21 cellular contexts compared by ENCODE assay signal in the genomic region with DNA sequence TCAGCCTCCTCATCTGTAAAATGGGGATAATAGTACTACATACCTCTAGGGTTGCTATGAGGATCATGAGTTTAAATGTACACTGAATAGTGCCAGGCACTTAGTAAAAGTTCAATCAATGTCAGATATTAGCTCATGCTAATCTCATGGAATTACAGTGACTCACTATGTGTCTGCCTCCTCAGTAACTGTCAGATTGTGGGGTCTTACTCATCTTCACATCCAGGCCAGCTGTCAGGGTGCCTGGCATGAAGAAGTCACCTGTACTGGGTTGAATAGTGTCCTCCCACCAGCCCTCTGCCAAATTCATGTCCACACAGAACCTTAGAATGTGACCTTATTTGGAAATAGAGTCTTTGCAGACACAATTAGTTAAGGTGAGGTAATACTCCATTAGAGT. TPM values are rescaled to one million over a fixed set of nuclear protein-coding genes. Genes with fewer than 3 reads are reported as not detected.
A peak's percentile ranks its signal among the peaks of the same experiment; 100 is the strongest.
DNase-seq lines count a peak whose midpoint lies in the region; ATAC-seq and TF ChIP-seq lines count a peak whose summit lies in the region.
"Had no signal": no experiment of that assay in that cellular context is flagged by ENCODE, and none has a peak within 500 bp of the region (broad histone marks: within the 10 kb centered on the region; RNA-seq: fewer than 3 reads in every experiment).

No MANE protein-coding gene starts in this region.

- no peak overlapping the region for H3K23ac ChIP-seq in neuronal stem cell (ENCODE audit: low read depth, low read length, poor library complexity)

- no peak overlapping the region for H2BK12ac ChIP-seq in neuronal stem cell (ENCODE audit: low read length)

- H4K8ac ChIP-seq in neuronal stem cell (ENCODE audit: low read depth, low read length), result no peak overlapping the region

- no peak for TF ChIP-seq CTCF in SK-N-SH (IDR thresholded peaks at IDR 0.05)
- TF ChIP-seq CTCF in epithelial cell of esophagus (IDR thresholded peaks at IDR 0.05; ENCODE audit: insufficient read depth, low read depth, low read length, missing control alignments), result no peak

- H3K4me3 ChIP-seq in SK-N-SH (ENCODE audit: low read depth in 2 of 2, low read length in 1 of 2) (no peak overlapping the region), epithelial cell of esophagus (ENCODE audit: low read length) (no peak overlapping the region), neuronal stem cell (ENCODE audit: low read length in 2 of 2) (no peak overlapping the region)
- H3K4me3 ChIP-seq: body of pancreas, coronary artery, smooth muscle cell, uterus had no signal

- no peaks in the 10 kb centered on the region for H3K9me2 ChIP-seq in SK-N-SH

- no peak overlapping the region for H3K4me2 ChIP-seq in SK-N-SH
- no peak overlapping the region for H3K4me2 ChIP-seq in neuronal stem cell (ENCODE audit: insufficient read depth, low read length, poor library complexity, severe bottlenecking)
- H3K4me2 ChIP-seq: smooth muscle cell had no signal

- H3K14ac ChIP-seq in neuronal stem cell (ENCODE audit: low read length), result no peak overlapping the region

- H2BK120ac ChIP-seq in neuronal stem cell (ENCODE audit: low read depth, low read length), result no peak overlapping the region

- no peak overlapping the region for H4K91ac ChIP-seq in neuronal stem cell (ENCODE audit: low read depth, low read length, poor library complexity)

- H3F3A ChIP-seq in SK-N-SH (replicated peaks; ENCODE audit: insufficient read depth), result no peaks in the 10 kb centered on the region

- H3K4ac ChIP-seq in neuronal stem cell (ENCODE audit: low read length), result no peak overlapping the region

- H2AFZ ChIP-seq in SK-N-SH (ENCODE audit: low read depth), result no peak overlapping the region
- H2AFZ ChIP-seq in neuronal stem cell (ENCODE audit: low read length), result no peak overlapping the region

- POLR2A ChIA-PET in SK-N-SH (lab: Yijun Ruan, JAX), result no interaction called here

- no peaks in the 10 kb centered on the region for H3K9me3 ChIP-seq in SK-N-SH
- H3K9me3 ChIP-seq in neuronal stem cell (replicated peaks in 1 of 2; ENCODE audit: control insufficient read depth in 2 of 2, insufficient read depth in 1 of 2, low read depth in 1 of 2, low read length in 2 of 2), result no peaks in the 10 kb centered on the region
- H3K9me3 ChIP-seq: body of pancreas, uterus had no signal

- peaks cover 11 to 12% of the 10 kb centered on the region in 2 experiments; a peak in 2 of 4 replicates for H3K4me1 ChIP-seq in SK-N-SH (ENCODE audit: control insufficient read depth in 1 of 2, insufficient read depth in 2 of 2, low read depth in 1 of 2, low read length in 1 of 2)
- peaks cover 1 to 7% of the 10 kb centered on the region in 2 donors for H3K4me1 ChIP-seq in neuronal stem cell (ENCODE audit: control insufficient read depth in 2 of 2, insufficient read depth in 1 of 2, low read depth in 1 of 2, low read length in 2 of 2)
- H3K4me1 ChIP-seq: body of pancreas, uterus had no signal

- H3K9ac ChIP-seq in SK-N-SH, result no peak overlapping the region
- H3K9ac ChIP-seq in neuronal stem cell (ENCODE audit: low read depth, low read length, poor library complexity), result no peak overlapping the region

- H3K36me3 ChIP-seq in SK-N-SH (replicated peaks in 1 of 2; ENCODE audit: control insufficient read depth in 1 of 2, insufficient read depth in 2 of 2, low read length in 1 of 2), result no peaks in the 10 kb centered on the region
- no peaks in the 10 kb centered on the region for H3K36me3 ChIP-seq in neuronal stem cell (replicated peaks in 1 of 2; ENCODE audit: control insufficient read depth in 2 of 2, insufficient read depth in 2 of 2, low read length in 2 of 2)
- H3K36me3 ChIP-seq: uterus had no signal

- H3K79me1 ChIP-seq in neuronal stem cell (ENCODE audit: low read depth, low read length), result no peaks in the 10 kb centered on the region

- no peak overlapping the region for H3K18ac ChIP-seq in neuronal stem cell (ENCODE audit: low read length)

- ATAC-seq in SK-N-SH treated with all-trans-retinoic acid at 6 μM for 48 hours, result no peak
- ATAC-seq: body of pancreas; natural killer cell treated with Interleukin-12 subunit alpha and Interleukin-12 subunit beta and Interleukin-15 and Interleukin-18, amount 100 ng/mL, for 72 hours; Right ventricle myocardium inferior had no signal

- TF ChIP-seq EP300 in SK-N-SH (IDR thresholded peaks at IDR 0.05; ENCODE audit: borderline replicate concordance in 1 of 2, low read depth in 1 of 2, low read length in 1 of 2), result no peak

- DNase-seq in SK-N-SH (no peak), LHCN-M2 (ENCODE audit: low read depth) (peak; percentile 67), epithelial cell of esophagus (ENCODE audit: low read depth) (peak; percentile 71), renal cortical epithelial cell (ENCODE audit: low read depth) (peak; percentile 4), RPMI8226 (no peak), neuronal stem cell (ENCODE audit: low spot score) (no peak), DMS53 (lab: John Stamatoyannopoulos, UW) (no peak)
- DNase-seq: activated naive CD4-positive, alpha-beta T cell treated with Interleukin-2 at 50 U/mL for 16 hours; body of pancreas; HCEC 1CT; hypothalamus; NCI-H1694; NK-92 treated with Interleukin-12 subunit alpha and Interleukin-12 subunit beta, amount 100 ng/mL, for 24 hours; stimulated activated CD4-positive, alpha-beta T cell treated with anti-CD3 and anti-CD28 coated beads, Interleukin-4, amount 100 ng/mL, for 24 hours; uterus had no signal

- no peak overlapping the region for H2BK5ac ChIP-seq in neuronal stem cell (ENCODE audit: low read length)

- H2BK15ac ChIP-seq in neuronal stem cell (ENCODE audit: low read length), result no peak overlapping the region

- H4K20me1 ChIP-seq in SK-N-SH (ENCODE audit: insufficient read depth), result no peaks in the 10 kb centered on the region

- no peaks in the 10 kb centered on the region for H3K27me3 ChIP-seq in SK-N-SH (ENCODE audit: insufficient read depth)
- H3K27me3 ChIP-seq in neuronal stem cell (ENCODE audit: control insufficient read depth in 3 of 3, insufficient read depth in 3 of 3, low read depth in 1 of 3, low read length in 3 of 3), result no peaks in the 10 kb centered on the region
- H3K27me3 ChIP-seq: body of pancreas, uterus had no signal

- CTCF ChIA-PET in SK-N-SH (lab: Yijun Ruan, JAX), result interaction anchor here (1.6 kb wide), 1 partner anchor 818 kb away, joined by 4 read pairs; no protein-coding TSS in a partner anchor

- H3K27ac ChIP-seq in SK-N-SH (ENCODE audit: low read depth in 2 of 2, low read length in 1 of 2) (no peak overlapping the region), neuronal stem cell (replicated peaks; ENCODE audit: low read length) (no peak overlapping the region)
- H3K27ac ChIP-seq: body of pancreas, C4-2B, coronary artery, uterus had no signal

- H3K79me2 ChIP-seq in SK-N-SH (ENCODE audit: insufficient read depth), result no peaks in the 10 kb centered on the region

- TF ChIP-seq RAD21 in SK-N-SH (IDR thresholded peaks at IDR 0.05; ENCODE audit: low read length), result no peak

- H2AK5ac ChIP-seq in neuronal stem cell (ENCODE audit: low read depth, low read length), result no peak overlapping the region

TF ChIP-seq in SK-N-SH, 30 proteins besides CTCF, POLR2A, EP300 and RAD21:
- TF ChIP-seq, protein P1, sequence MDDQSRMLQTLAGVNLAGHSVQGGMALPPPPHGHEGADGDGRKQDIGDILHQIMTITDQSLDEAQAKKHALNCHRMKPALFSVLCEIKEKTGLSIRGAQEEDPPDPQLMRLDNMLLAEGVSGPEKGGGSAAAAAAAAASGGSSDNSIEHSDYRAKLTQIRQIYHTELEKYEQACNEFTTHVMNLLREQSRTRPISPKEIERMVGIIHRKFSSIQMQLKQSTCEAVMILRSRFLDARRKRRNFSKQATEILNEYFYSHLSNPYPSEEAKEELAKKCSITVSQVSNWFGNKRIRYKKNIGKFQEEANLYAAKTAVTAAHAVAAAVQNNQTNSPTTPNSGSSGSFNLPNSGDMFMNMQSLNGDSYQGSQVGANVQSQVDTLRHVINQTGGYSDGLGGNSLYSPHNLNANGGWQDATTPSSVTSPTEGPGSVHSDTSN (IDR thresholded peaks at IDR 0.05), result 0 out of 2 replicates have a peak, but pooled peaks have one; percentile 27
- TF ChIP-seq RFX5 (IDR thresholded peaks at IDR 0.05; ENCODE audit: low read length), result no peak

TF ChIP-seq in SK-N-SH treated with all-trans-retinoic acid at 6 μM for 48 hours, 23 proteins besides CTCF, POLR2A, EP300 and RAD21:
- TF ChIP-seq BACH2 (CRISPR knock-in tag; IDR thresholded peaks at IDR 0.05; ENCODE audit: borderline replicate concordance) (no peak), ZNF565 (CRISPR knock-in tag; conservative IDR thresholded peaks at IDR 0.05; ENCODE audit: low read depth) (no peak)

RNA-seq across cellular contexts. Expression of a gene that starts 54.3 kb away (rescaled TPM):
- polyA plus RNA-seq in SK-N-SH (2012; rRNA removed), result 14.7 and 18.9 TPM in 2 replicates
- polyA plus RNA-seq in SK-N-SH (2012; cell fraction: cytosol; rRNA removed), result 7.5 and 8.2 TPM in 2 replicates
- 26.0 and 48.9 TPM in 2 replicates for polyA plus RNA-seq in SK-N-SH (2012; cell fraction: nucleus; rRNA removed)
- 37.8 and 38.2 TPM in 2 replicates for total RNA-seq in LHCN-M2 (2014; rRNA removed)
- polyA plus RNA-seq in LHCN-M2 (2012), result 10.4 TPM
- total RNA-seq in renal cortical epithelial cell, result 4.7 and 11.7 TPM in 2 replicates
- polyA plus RNA-seq in neuronal stem cell (2013, experiment 1 of 2), result 23.4 TPM
- polyA plus RNA-seq in neuronal stem cell (2013, experiment 2 of 2), result 23.3 TPM

Comparison
In these comparisons a context has a peak if more than half of its experiments do, and no peak if none do; other contexts are left out.
1. DNase-seq: peak in LHCN-M2 (single experiment), epithelial cell of esophagus (single experiment) and renal cortical epithelial cell (single experiment); none in SK-N-SH (single experiment), RPMI8226 (single experiment), neuronal stem cell (single experiment) and DMS53 (single experiment).